16 cellular contexts compared by ENCODE assay signal in genomic region chr9:75483636-75484035, GRCh38.
"Had no signal": no experiment of that assay in that cellular context is flagged by ENCODE, and none has a peak within 500 bp of the region (broad histone marks: within the 10 kb centered on the region; RNA-seq: fewer than 3 reads in every experiment).

No MANE protein-coding gene starts in this region.

- H3K27ac ChIP-seq: neural progenitor cell, tibial artery, vagina had no signal

- ATAC-seq: activated naive CD4-positive, alpha-beta T cell treated with anti-CD3 and anti-CD28 coated beads, Interleukin-2, amount 50 U/mL, for 72 hours; activated T-cell treated with anti-CD3 and anti-CD28 coated beads, Interleukin-2, amount 50 U/mL, for 72 hours; stimulated activated naive B cell treated with anti-CD40 and anti-IgM and Interleukin-4, amounts not matched to agents 10 μg/mL and 1 μg/mL and 100 μg/mL, for 72 hours had no signal

- H3K4me3 ChIP-seq: neural progenitor cell, tibial artery, vagina had no signal

- H3K27me3 ChIP-seq: neural progenitor cell, tibial artery, vagina had no signal

- DNase-seq: activated B cell treated with CpG ODN at 0.5 μM for 24 hours; activated CD4-positive, alpha-beta T cell treated with anti-CD3 and anti-CD28 coated beads, Interleukin-2, amount 10 ng/mL, durations not matched to agents 24 days and 14 days; activated CD8-positive, alpha-beta memory T cell treated with anti-CD3 and anti-CD28 coated beads, Interleukin-2, amount 50 U/mL, for 48 hours; activated gamma-delta T cell; activated T-cell treated with anti-CD3 and anti-CD28 coated beads, Interleukin-2, amount 50 U/mL, for 72 hours; effector memory CD4-positive, alpha-beta T cell; naive B cell; posterior cingulate gyrus; stimulated activated CD4-positive, alpha-beta T cell treated with anti-CD3 and anti-CD28 coated beads, Interleukin-15, amount 100 ng/mL, for 24 hours; stimulated activated CD4-positive, alpha-beta T cell treated with anti-CD3 and anti-CD28 coated beads, Interleukin-4, amount 100 ng/mL, for 1 hour; stimulated activated naive B cell treated with anti-CD40 and anti-IgM and Interleukin-4, amounts not matched to agents 10 μg/mL and 1 μg/mL and 100 μg/mL, for 72 hours; tibial artery had no signal

- H3K36me3 ChIP-seq: neural progenitor cell, tibial artery, vagina had no signal

- H3K9me3 ChIP-seq: tibial artery, vagina had no signal

- H3K4me1 ChIP-seq: vagina had no signal

- FAIRE-seq: islet of Langerhans had no signal
